ENCODE assay signal across 21 cellular contexts in genomic region chr7:158023157-158023556, GRCh38.
A peak's percentile ranks its signal among the peaks of the same experiment; 100 is the strongest.
DNase-seq lines count a peak whose midpoint lies in the region; ATAC-seq, FAIRE-seq and TF ChIP-seq lines count a peak whose summit lies in the region.
"Had no signal": no experiment of that assay in that cellular context is flagged by ENCODE, and none has a peak within 500 bp of the region (broad histone marks: within the 10 kb centered on the region; RNA-seq: fewer than 3 reads in every experiment).

No MANE protein-coding gene starts in this region.

- H3K9me3 Mint-ChIP-seq in activated naive CD4-positive, alpha-beta T cell treated with anti-CD3 and anti-CD28 coated beads for 36 hours = no peaks in the 10 kb centered on the region
- H3K9me3 Mint-ChIP-seq: CD4-positive, CD25-positive, alpha-beta regulatory T cell had no signal

- no peaks in the 10 kb centered on the region for H3K4me1 ChIP-seq in right atrium auricular region
- no peaks in the 10 kb centered on the region for H3K4me1 ChIP-seq in kidney (ENCODE audit: control insufficient read depth in 1 of 2, insufficient read depth in 1 of 2, low read depth in 1 of 2, low read length in 2 of 2)
- H3K4me1 ChIP-seq in spleen = peaks cover 0 to 11% (median 2%) of the 10 kb centered on the region in 6 donors
- H3K4me1 ChIP-seq: BE2C, Peyer's patch had no signal

- H3K27me3 Mint-ChIP-seq in activated naive CD4-positive, alpha-beta T cell treated with anti-CD3 and anti-CD28 coated beads for 36 hours (ENCODE audit: low read depth) = no peaks in the 10 kb centered on the region

- no peaks in the 10 kb centered on the region for H3K27me3 ChIP-seq in right atrium auricular region
- H3K27me3 ChIP-seq in spleen (replicated peaks in 1 of 7) = peaks cover 0 to 6% (median 0%) of the 10 kb centered on the region in 7 donors
- H3K27me3 ChIP-seq: BE2C, Peyer's patch had no signal

- no peaks in the 10 kb centered on the region for H3K36me3 Mint-ChIP-seq in activated naive CD4-positive, alpha-beta T cell treated with anti-CD3 and anti-CD28 coated beads for 36 hours (ENCODE audit: low read depth)
- H3K36me3 Mint-ChIP-seq: CD4-positive, CD25-positive, alpha-beta regulatory T cell had no signal

- no peak for TF ChIP-seq POLR2A in spleen (IDR thresholded peaks at IDR 0.05)

- TF ChIP-seq CTCF in right atrium auricular region (IDR thresholded peaks at IDR 0.05) (no peak), kidney (IDR thresholded peaks at IDR 0.05; ENCODE audit: borderline replicate concordance, extremely low read depth, insufficient read depth) (no peak), spleen (IDR thresholded peaks at IDR 0.05 in 8 of 11, conservative IDR thresholded peaks at IDR 0.05 in 3 of 11) (no peak)

- H3K9me3 ChIP-seq in right atrium auricular region (no peaks in the 10 kb centered on the region), kidney (ENCODE audit: control insufficient read depth in 1 of 2, low read length in 2 of 2) (no peaks in the 10 kb centered on the region), spleen (no peaks in the 10 kb centered on the region)
- H3K9me3 ChIP-seq: BE2C, Peyer's patch had no signal

- FAIRE-seq in kidney (lab: Jason Lieb, UNC) = no peak
- FAIRE-seq: D721Med had no signal

- H3K27ac ChIP-seq in right atrium auricular region (no peak overlapping the region), kidney (ENCODE audit: low read depth in 2 of 2, low read length in 2 of 2) (no peak overlapping the region), spleen (no peak overlapping the region)
- H3K27ac ChIP-seq: Peyer's patch, SK-N-MC had no signal

- CTCF ChIA-PET in activated naive CD4-positive, alpha-beta T cell treated with anti-CD3 and anti-CD28 coated beads for 36 hours (lab: Charles Lee) = no interaction called here

- H3K9ac ChIP-seq in kidney (ENCODE audit: low read length in 2 of 2) = no peak overlapping the region

- no peak overlapping the region for H3K27ac Mint-ChIP-seq in activated naive CD4-positive, alpha-beta T cell treated with anti-CD3 and anti-CD28 coated beads for 36 hours
- H3K27ac Mint-ChIP-seq: CD4-positive, CD25-positive, alpha-beta regulatory T cell had no signal

- ATAC-seq in Right ventricle myocardium superior (ENCODE audit: poor library complexity) = no peak
- no peak for ATAC-seq in HG03196 (IDR thresholded peaks at IDR 0.05; ENCODE audit: unreplicated experiment)

- H3K4me1 Mint-ChIP-seq in activated naive CD4-positive, alpha-beta T cell treated with anti-CD3 and anti-CD28 coated beads for 36 hours (ENCODE audit: low read depth) = no peaks in the 10 kb centered on the region
- H3K4me1 Mint-ChIP-seq: CD4-positive, CD25-positive, alpha-beta regulatory T cell had no signal

- H3K4me3 ChIP-seq in right atrium auricular region = no peak overlapping the region
- no peak overlapping the region for H3K4me3 ChIP-seq in kidney (ENCODE audit: low read length in 2 of 2)
- no peak overlapping the region for H3K4me3 ChIP-seq in spleen
- H3K4me3 ChIP-seq: Peyer's patch, SK-N-MC had no signal

- H3K4me3 Mint-ChIP-seq in activated naive CD4-positive, alpha-beta T cell treated with anti-CD3 and anti-CD28 coated beads for 36 hours = no peak overlapping the region
- H3K4me3 Mint-ChIP-seq: CD4-positive, CD25-positive, alpha-beta regulatory T cell had no signal

- H3K36me3 ChIP-seq in right atrium auricular region = no peaks in the 10 kb centered on the region
- H3K36me3 ChIP-seq in kidney (ENCODE audit: control insufficient read depth in 1 of 2, insufficient read depth in 2 of 2, low read length in 2 of 2) = no peaks in the 10 kb centered on the region
- no peaks in the 10 kb centered on the region for H3K36me3 ChIP-seq in spleen
- H3K36me3 ChIP-seq: BE2C, Peyer's patch had no signal

- intact Hi-C loops in Right ventricle myocardium superior (cut with DNase I) = no loop called here
- intact Hi-C loops in kidney (cut with DNase I) = no loop called here
- intact Hi-C loops in spleen (cut with DNase I; ENCODE audit: low total_unique reads) = no loop called here
- intact Hi-C loops in activated naive CD4-positive, alpha-beta T cell treated with anti-CD3 and anti-CD28 coated beads for 36 hours (cut with micrococcal nuclease) = no loop called here

- WGBS in spleen, 5 donors = 70 to 87% (median 76%) methylated on average over 8 of the region's 8 CpGs

- DNase-seq in right atrium auricular region (ENCODE audit: low spot score) (peak; percentile 51), Right ventricle myocardium superior (no peak), kidney (peak; percentile 29), spleen (peak; percentile 32), retina (no peak)
- no peak for DNase-seq in activated naive CD4-positive, alpha-beta T cell treated with anti-CD3 and anti-CD28 coated beads for 36 hours
- DNase-seq: 8988T; ACHN; BE2C; CD4-positive, CD25-positive, alpha-beta regulatory T cell; H7; KBM-7; NCI-H1105 treated with DMSO at 0.1 percent for 48 hours; NCI-H146; NCI-H2029; NCI-H526 treated with DMSO at 0.1 percent for 48 hours; SIG-M5 had no signal

Comparison
In these comparisons a context has a peak if more than half of its experiments do, and no peak if none do; other contexts are left out.
1. DNase-seq: peak in right atrium auricular region (single experiment), kidney (single experiment) and spleen (single experiment); none in Right ventricle myocardium superior (single experiment), retina (single experiment) and activated naive CD4-positive, alpha-beta T cell treated with anti-CD3 and anti-CD28 coated beads for 36 hours (single experiment).